ENCODE assay signal across 16 cellular contexts in the genomic region with DNA sequence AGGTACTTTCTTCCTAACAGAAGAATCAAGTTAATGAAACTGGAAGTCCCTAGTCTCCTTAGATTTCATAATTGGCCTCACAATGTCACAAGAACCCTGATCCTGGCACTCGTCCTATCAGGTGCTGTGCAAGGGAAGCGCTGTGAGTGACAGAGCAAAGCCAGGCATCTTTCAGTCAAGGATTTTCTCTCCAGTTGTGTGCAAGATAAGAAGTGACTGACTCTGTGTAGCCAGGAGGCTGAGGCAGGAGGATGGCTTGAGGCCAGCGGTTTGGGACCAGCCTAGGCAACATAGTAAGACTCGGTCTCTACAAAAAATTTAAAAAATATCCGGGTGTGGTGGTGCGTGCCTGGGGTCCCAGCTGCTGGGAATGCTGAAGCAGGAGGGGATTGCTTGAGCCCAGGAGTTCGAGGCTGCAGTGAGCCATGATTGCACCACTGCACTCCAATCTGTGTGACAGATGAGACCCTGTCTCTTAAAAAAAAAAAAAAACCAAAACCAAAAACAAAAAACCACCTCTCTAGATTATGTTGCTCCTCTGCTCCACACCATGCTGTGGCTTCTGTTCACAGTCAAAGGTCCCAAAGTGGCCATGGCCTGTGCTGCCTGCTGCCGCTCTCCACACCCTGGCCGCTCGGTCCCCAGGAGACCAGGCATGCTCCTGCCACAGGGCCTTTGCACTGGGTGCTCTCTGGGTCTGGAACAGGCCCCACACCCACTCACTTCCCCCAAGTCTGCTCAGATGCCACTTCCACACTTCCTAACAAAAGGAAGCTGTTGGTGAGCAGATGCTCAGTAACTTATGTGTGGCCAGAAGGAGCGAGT. TPM values are rescaled to one million over a fixed set of nuclear protein-coding genes. Genes with fewer than 3 reads are reported as not detected.
DNase-seq lines count a peak whose midpoint lies in the region; ATAC-seq, FAIRE-seq and TF ChIP-seq lines count a peak whose summit lies in the region.
"Had no signal": no experiment of that assay in that cellular context is flagged by ENCODE, and none has a peak within 500 bp of the region (broad histone marks: within the 10 kb centered on the region; RNA-seq: fewer than 3 reads in every experiment).

No MANE protein-coding gene starts in this region.

- intact Hi-C loops in heart right ventricle (cut with DNase I) (loop anchor here in 5 of 10 donors (5.0 to 10.0 kb wide), 5 partner anchors 39 to 56 kb away; partner anchors contain the start of gene CLDN5 (in 3 of the 5)), left cardiac atrium (cut with DNase I) (loop anchor here in 1 of 2 donors (10.0 kb wide), 1 partner anchor 54 kb away; the partner anchor contains the start of gene CLDN5)

- no peaks in the 10 kb centered on the region for H3K79me2 ChIP-seq in H1 (ENCODE audit: control insufficient read depth in 1 of 2, insufficient read depth in 2 of 2, low read length in 2 of 2)
- no peaks in the 10 kb centered on the region for H3K79me2 ChIP-seq in neural progenitor cell (ENCODE audit: low read depth)
- H3K79me2 ChIP-seq: hepatocyte had no signal

- no peak overlapping the region for H2BK120ac ChIP-seq in H1 (replicated peaks; ENCODE audit: low read depth, low read length)

- H3K79me1 ChIP-seq in H1 (ENCODE audit: low read depth, low read length): no peaks in the 10 kb centered on the region

- no peak for ATAC-seq in heart right ventricle
- no peak for ATAC-seq in left cardiac atrium
- no peak for ATAC-seq in T-helper 17 cell
- no peak for ATAC-seq in upper lobe of left lung (ENCODE audit: low FRiP score in 2 of 2)
- ATAC-seq: left colon had no signal

- H3K27me3 ChIP-seq in heart right ventricle (peaks cover 0 to 20% (median 0%) of the 10 kb centered on the region in 7 donors), H1 (replicated peaks in 1 of 4; ENCODE audit: control insufficient read depth in 3 of 4, extremely low read depth in 1 of 4, insufficient read depth in 3 of 4, low read length in 3 of 4) (no peaks in the 10 kb centered on the region), upper lobe of left lung (no peaks in the 10 kb centered on the region), neural progenitor cell (no peaks in the 10 kb centered on the region)
- H3K27me3 ChIP-seq: hepatocyte had no signal

- TF ChIP-seq EP300 in H1 (IDR thresholded peaks at IDR 0.05; ENCODE audit: borderline replicate concordance in 1 of 2, low read depth in 2 of 2, low read length in 2 of 2) (no peak), upper lobe of left lung (IDR thresholded peaks at IDR 0.05) (no peak)

- CTCF ChIA-PET in H1 (lab: Charles Lee; ENCODE audit: partially characterized antibody): interaction anchor here (1.1 to 2.1 kb wide), 7 partner anchors 10 to 97 kb away, joined by 3 to 14 read pairs (median 5); no protein-coding TSS in a partner anchor

- peaks cover 29% of the 10 kb centered on the region for H3K4me1 Mint-ChIP-seq in T-helper 17 cell
- H3K4me1 Mint-ChIP-seq in neural progenitor cell: peaks cover 13% of the 10 kb centered on the region

- H3K9ac ChIP-seq in H1 (replicated peaks in 1 of 4; ENCODE audit: extremely low read depth in 1 of 4, low read depth in 3 of 4, low read length in 3 of 4) (no peak overlapping the region), neural progenitor cell (no peak overlapping the region)

- H3K27ac Mint-ChIP-seq in T-helper 17 cell (peak overlapping the region; percentile 88), neural progenitor cell (no peak overlapping the region)
- H3K27ac Mint-ChIP-seq: progenitor cell of endocrine pancreas had no signal

- peak overlapping the region; percentile 17 to 80 (median 68) for H3K27ac ChIP-seq in heart right ventricle
- no peak overlapping the region for H3K27ac ChIP-seq in H1 (ENCODE audit: low read depth, low read length)
- peak overlapping the region in 3 of 4 donors; percentile 42 to 82 (median 80) for H3K27ac ChIP-seq in upper lobe of left lung
- H3K27ac ChIP-seq in neural progenitor cell: no peak overlapping the region
- H3K27ac ChIP-seq: hepatocyte had no signal

- H2BK15ac ChIP-seq in H1 (ENCODE audit: low read length): no peak overlapping the region

- FAIRE-seq in H1 (lab: Jason Lieb, UNC): no peak
- FAIRE-seq: G401.6, GM12892 had no signal

- H3K27me3 Mint-ChIP-seq in T-helper 17 cell: peaks cover 4% of the 10 kb centered on the region
- peaks cover 10% of the 10 kb centered on the region for H3K27me3 Mint-ChIP-seq in neural progenitor cell (ENCODE audit: insufficient read depth, low read depth)

- no peaks in the 10 kb centered on the region for H3K23me2 ChIP-seq in H1 (ENCODE audit: low read depth, low read length)

- H3K4ac ChIP-seq in H1 (replicated peaks; ENCODE audit: insufficient read length, low read depth, low read length): no peak overlapping the region

- no peak overlapping the region for H3K18ac ChIP-seq in H1 (ENCODE audit: extremely low read depth, low read length)

- H4K20me1 ChIP-seq in H1 (replicated peaks in 1 of 2; ENCODE audit: control insufficient read depth in 1 of 2, insufficient read depth in 2 of 2, low read length in 2 of 2) (no peaks in the 10 kb centered on the region), neural progenitor cell (ENCODE audit: low read depth) (no peaks in the 10 kb centered on the region)

- H3K36me3 Mint-ChIP-seq in T-helper 17 cell (ENCODE audit: low read depth) (no peaks in the 10 kb centered on the region), neural progenitor cell (no peaks in the 10 kb centered on the region)

- POLR2A ChIA-PET in H1 (lab: Charles Lee; ENCODE audit: partially characterized antibody): no interaction called here

- no peak overlapping the region for H2BK20ac ChIP-seq in H1 (ENCODE audit: low read length)

- H3K4me1 ChIP-seq in heart right ventricle: peaks cover 4 to 42% (median 32%) of the 10 kb centered on the region in 9 donors
- H3K4me1 ChIP-seq in H1 (replicated peaks in 1 of 4; ENCODE audit: control insufficient read depth in 3 of 4, insufficient read depth in 4 of 4, low read length in 3 of 4): peaks cover 0 to 2% (median 0%) of the 10 kb centered on the region in 4 experiments; a peak in 3 of 7 replicates
- peaks cover 9 to 27% (median 23%) of the 10 kb centered on the region in 4 donors for H3K4me1 ChIP-seq in upper lobe of left lung
- H3K4me1 ChIP-seq in neural progenitor cell: no peaks in the 10 kb centered on the region

- no peak overlapping the region for H2AK5ac ChIP-seq in H1 (ENCODE audit: low read depth, low read length)

- H2BK5ac ChIP-seq in H1 (ENCODE audit: low read depth, low read length): 0 out of 2 replicates have a peak overlapping the region, but pooled peaks have one; percentile 16

- no peaks in the 10 kb centered on the region for H3K9me3 Mint-ChIP-seq in neural progenitor cell

- H3K4me3 ChIP-seq in heart right ventricle: no peak overlapping the region
- no peak overlapping the region for H3K4me3 ChIP-seq in H1 (ENCODE audit: extremely low read depth in 1 of 4, insufficient read depth in 2 of 4, low read depth in 3 of 4, low read length in 4 of 4)
- H3K4me3 ChIP-seq in upper lobe of left lung: no peak overlapping the region
- H3K4me3 ChIP-seq in neural progenitor cell: no peak overlapping the region
- H3K4me3 ChIP-seq: hepatocyte, spleen had no signal

- H3K9me3 ChIP-seq in heart right ventricle (no peaks in the 10 kb centered on the region), T-helper 17 cell (ENCODE audit: control insufficient read depth, low read length, poor library complexity, severe bottlenecking) (no peaks in the 10 kb centered on the region), H1 (ENCODE audit: insufficient read depth in 2 of 2, low read depth in 1 of 2, low read length in 1 of 2) (no peaks in the 10 kb centered on the region), upper lobe of left lung (no peaks in the 10 kb centered on the region), neural progenitor cell (ENCODE audit: low read depth) (no peaks in the 10 kb centered on the region)
- H3K9me3 ChIP-seq: spleen had no signal

- H3K4me3 Mint-ChIP-seq in T-helper 17 cell (no peak overlapping the region), neural progenitor cell (no peak overlapping the region)

- no peak for TF ChIP-seq CTCF in heart right ventricle (IDR thresholded peaks at IDR 0.05)
- no peak for TF ChIP-seq CTCF in H1 (IDR thresholded peaks at IDR 0.05; ENCODE audit: control extremely low read depth in 1 of 3, insufficient read depth in 1 of 3, low read depth in 1 of 3, low read length in 3 of 3)
- no peak for TF ChIP-seq CTCF in upper lobe of left lung (IDR thresholded peaks at IDR 0.05)
- no peak for TF ChIP-seq CTCF in neural progenitor cell (IDR thresholded peaks at IDR 0.05)

- no peak overlapping the region for H3K23ac ChIP-seq in H1 (ENCODE audit: insufficient read length)

- no peak overlapping the region for H3K56ac ChIP-seq in H1 (replicated peaks; ENCODE audit: insufficient read length, low read depth, low read length)

- no peak overlapping the region for H2AFZ ChIP-seq in H1 (ENCODE audit: low read length)
- H2AFZ ChIP-seq in neural progenitor cell (replicated peaks): no peak overlapping the region
- H2AFZ ChIP-seq: hepatocyte had no signal

- no peaks in the 10 kb centered on the region for H3F3A ChIP-seq in neural progenitor cell (ENCODE audit: low read depth)

- H3K14ac ChIP-seq in H1 (ENCODE audit: insufficient read length): no peak overlapping the region

- no peak overlapping the region; the same call in 1 of the 2 replicates for H4K8ac ChIP-seq in H1 (ENCODE audit: extremely low read depth, insufficient read depth, low read length)

- no peak overlapping the region for H3K4me2 ChIP-seq in H1 (ENCODE audit: insufficient read depth in 1 of 2, low read depth in 2 of 2, low read length in 2 of 2)
- H3K4me2 ChIP-seq in neural progenitor cell: no peak overlapping the region
- H3K4me2 ChIP-seq: hepatocyte had no signal

- TF ChIP-seq POLR2A in H1 (IDR thresholded peaks at IDR 0.05; ENCODE audit: control extremely low read depth in 1 of 2, low read depth in 2 of 2, low read length in 2 of 2) (no peak), upper lobe of left lung (IDR thresholded peaks at IDR 0.05) (no peak)

- no peak for TF ChIP-seq RAD21 in H1 (IDR thresholded peaks at IDR 0.05 in 1 of 2, conservative IDR thresholded peaks at IDR 0.05 in 1 of 2; ENCODE audit: low read depth in 2 of 2, low read length in 2 of 2)

- no peak for DNase-seq in heart right ventricle
- DNase-seq in left cardiac atrium: no peak
- no peak for DNase-seq in T-helper 17 cell
- DNase-seq in H1 (ENCODE audit: low read depth in 1 of 2, low spot score in 2 of 2): no peak
- DNase-seq in upper lobe of left lung: no peak
- DNase-seq in NCI-H226: no peak
- DNase-seq in stimulated activated CD4-positive, alpha-beta T cell treated with anti-CD3 and anti-CD28 coated beads, Interleukin-15, amount 100 ng/mL, for 24 hours: no peak
- DNase-seq in neural progenitor cell (ENCODE audit: low spot score): no peak
- DNase-seq: effector CD8-positive, alpha-beta T cell; left colon; NCI-H82; spleen had no signal

- WGBS in heart right ventricle, 2 donors: 80 to 82% methylated on average over 11 of the region's 11 CpGs
- 87% methylated on average over 11 of the region's 11 CpGs; no CpG with 5 or more reads in 1 of the 2 experiments for WGBS in H1 (ENCODE audit: extremely low coverage in 1 of 2, insufficient coverage in 1 of 2, insufficient read length in 1 of 2, insufficient replicate concordance in 2 of 2, low coverage in 1 of 2, low lambda C conversion rate in 2 of 2, missing lambda C conversion rate in 1 of 2), 2 experiments
- WGBS in upper lobe of left lung, 2 donors: 89 to 92% methylated on average over 10 to 11 of the region's 11 CpGs

- H2BK12ac ChIP-seq in H1 (ENCODE audit: low read depth, low read length): no peak overlapping the region

- H3K36me3 ChIP-seq in heart right ventricle: no peaks in the 10 kb centered on the region
- no peaks in the 10 kb centered on the region for H3K36me3 ChIP-seq in H1 (ENCODE audit: control insufficient read depth in 2 of 4, insufficient read depth in 4 of 4, low read length in 3 of 4)
- no peaks in the 10 kb centered on the region for H3K36me3 ChIP-seq in upper lobe of left lung
- no peaks in the 10 kb centered on the region for H3K36me3 ChIP-seq in neural progenitor cell
- H3K36me3 ChIP-seq: spleen had no signal

- no peak overlapping the region for H4K5ac ChIP-seq in H1 (ENCODE audit: insufficient read length, low read depth, low read length)

- H4K91ac ChIP-seq in H1 (replicated peaks; ENCODE audit: insufficient read length, low read length): no peak overlapping the region

RNA-seq across cellular contexts. Expression of gene CLDN5, which starts 54.2 kb away (rescaled TPM):
- total RNA-seq in heart right ventricle (10 to 100 TPM; 19.8 to 72.7 (median 35.6) TPM), left cardiac atrium (10 to 100 TPM; 23.3 to 42.1 TPM), T-helper 17 cell (10 to 100 TPM in 1 of 2 donors, under 1 TPM in 1; 0.87 to 20.0 TPM), upper lobe of left lung (100 to 1,000 TPM in 5 of 6 donors, 10 to 100 TPM in 1; 70.2 to 726 (median 229) TPM), neural progenitor cell (ENCODE audit: low replicate concordance) (0.69 and 4.1 TPM in 2 replicates)
- polyA plus RNA-seq in heart right ventricle (100 to 1,000 TPM in 1 of 2 donors, 10 to 100 TPM in 1; 77.3 to 102 TPM), H1 (2011; rRNA removed) (1.2 and 2.5 TPM in 2 replicates)
- 0.69 and 1.6 TPM in 2 replicates for total RNA-seq in H1 (2021; fragmentation: NEBNext Ultra II Directional; extraction: Animal tissue kit (Norgen Biotek cat#: 25700))
- polyA plus RNA-seq in H1 (2011; cell fraction: cytosol; rRNA removed): 1.4 TPM
- 1.6 TPM for polyA plus RNA-seq in H1 (2011; cell fraction: nucleus; rRNA removed)
- polyA plus RNA-seq in H1 (2012, experiment 1 of 2): 0.51 to 1.3 TPM (median 0.91 TPM) in 4 replicates
- polyA plus RNA-seq in H1 (2012, experiment 2 of 2): 0.83 TPM
- polyA plus RNA-seq in H1 (2013, experiment 1 of 2): 1.2 TPM
- polyA plus RNA-seq in H1 (2013, experiment 2 of 2): 1.4 TPM
- polyA minus RNA-seq in H1 (2011; rRNA and poly(A)+ RNA removed): 0.16 and 0.44 TPM in 2 replicates
- polyA minus RNA-seq in H1 (2011; cell fraction: cytosol; rRNA and poly(A)+ RNA removed): 1.1 TPM
- polyA minus RNA-seq in H1 (2011; cell fraction: nucleus; rRNA and poly(A)+ RNA removed): 4.3 TPM
- total RNA-seq: progenitor cell of endocrine pancreas had no signal

Comparison
In these comparisons a context has a peak if more than half of its experiments do, and no peak if none do; other contexts are left out.
1. H3K27ac ChIP-seq: peak in heart right ventricle (10 of 10) and upper lobe of left lung (3 of 4); none in H1 (single experiment) and neural progenitor cell (single experiment).